In the genomic region with DNA sequence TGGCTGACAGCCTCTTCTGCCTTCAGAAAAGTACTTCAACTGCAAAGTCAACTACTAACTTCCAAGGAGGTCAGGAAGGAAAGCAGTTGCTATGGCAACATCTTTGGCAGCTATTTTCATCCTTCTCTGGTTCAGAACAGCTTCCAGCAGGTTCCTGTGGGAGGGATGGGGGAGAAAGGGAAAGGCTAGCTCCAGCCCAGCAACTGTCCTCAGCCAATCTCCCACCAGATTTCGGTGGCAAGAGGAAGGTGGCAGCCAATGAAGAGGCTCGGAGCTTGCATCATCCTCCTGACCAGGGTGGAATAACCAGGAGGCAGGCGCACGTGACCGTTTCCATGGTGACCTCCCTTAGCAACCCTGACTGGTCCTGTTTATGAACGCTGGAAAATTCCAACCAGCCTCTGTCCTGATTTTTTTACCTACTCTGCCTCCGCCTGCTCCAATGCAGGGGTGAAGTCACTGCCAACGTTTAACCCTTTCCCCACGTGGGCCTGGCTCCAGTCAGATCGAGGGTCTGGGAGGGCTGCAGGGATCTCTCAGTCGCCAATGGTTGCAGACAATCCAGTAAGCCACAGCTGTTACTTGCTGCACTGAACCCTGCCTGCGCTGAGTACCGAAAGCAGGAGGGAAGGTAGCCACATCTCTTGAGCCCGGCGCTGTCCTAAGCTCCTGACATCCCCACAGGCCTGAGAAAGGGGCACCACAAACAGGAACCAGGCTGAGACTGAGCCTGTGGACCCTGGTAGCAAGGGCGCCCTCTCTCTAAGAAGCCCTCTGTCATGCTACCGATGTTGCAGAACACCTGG, we compare ENCODE assay signal across 8 cellular contexts. TPM values are rescaled to one million over a fixed set of nuclear protein-coding genes. Genes with fewer than 3 reads are reported as not detected.
DNase-seq lines count a peak whose midpoint lies in the region; ATAC-seq and TF ChIP-seq lines count a peak whose summit lies in the region.

No MANE protein-coding gene starts in this region.

- no peak for TF ChIP-seq CTCF in fibroblast of the aortic adventitia (IDR thresholded peaks at IDR 0.05; ENCODE audit: insufficient read depth, low read length)

- DNase-seq in G401 (ENCODE audit: low spot score) (peak; percentile 100), NCI-H2227 (lab: John Stamatoyannopoulos, UW; ENCODE audit: unreplicated experiment) (peak; percentile 99), fibroblast of the aortic adventitia (ENCODE audit: low read depth) (peak; percentile 100), ureter (ENCODE audit: low spot score) (peak; percentile 100)
- DNase-seq in activated CD4-positive, CD25-positive, alpha-beta regulatory T cell treated with anti-CD3 and anti-CD28 coated beads, Interleukin-2, amount 50 U/mL, for 72 hours = peak; percentile 54

- peaks cover 0 to 41% of the 10 kb centered on the region in 2 donors for H3K36me3 ChIP-seq in muscle layer of duodenum (ENCODE audit: control insufficient read depth in 1 of 2, insufficient read depth in 2 of 2, low read length in 2 of 2)

- in situ Hi-C loops in G401 (cut with HindIII; ENCODE audit: low sequenced_read_pairs) = no loop called here

- H3K4me1 ChIP-seq in muscle layer of duodenum (ENCODE audit: control insufficient read depth in 1 of 2, insufficient read depth in 2 of 2, low read length in 2 of 2) = peaks cover 53 to 60% of the 10 kb centered on the region in 2 donors

- peak overlapping the region; percentile 32 for H3K4me3 ChIP-seq in fibroblast of the aortic adventitia (ENCODE audit: low read depth, low read length)
- H3K4me3 ChIP-seq in muscle layer of duodenum (ENCODE audit: low read depth in 1 of 2, low read length in 2 of 2) = peak overlapping the region; percentile 32 to 34

- ATAC-seq in HG02852 (IDR thresholded peaks at IDR 0.05; ENCODE audit: unreplicated experiment) = peak; percentile 54
- no peak for ATAC-seq in HG03196 (IDR thresholded peaks at IDR 0.05; ENCODE audit: unreplicated experiment)

- no peaks in the 10 kb centered on the region for H3K9me3 ChIP-seq in muscle layer of duodenum (ENCODE audit: control insufficient read depth in 1 of 2, low read length in 2 of 2)

- H3K27me3 ChIP-seq in muscle layer of duodenum (ENCODE audit: low read depth, low read length) = no peaks in the 10 kb centered on the region

- peak overlapping the region; percentile 98 for H3K27ac ChIP-seq in muscle layer of duodenum (ENCODE audit: low read length)

RNA-seq across cellular contexts. Expression of a gene that starts 11.2 kb away (rescaled TPM):
- total RNA-seq in G401 (2014; rRNA removed; shearing (Covaris generic)) = 166 and 288 TPM in 2 replicates
- total RNA-seq in fibroblast of the aortic adventitia (ENCODE audit: low replicate concordance) = 10,787 and 27,374 TPM in 2 replicates
- 19,443 TPM for total RNA-seq in ureter

RNA-seq across cellular contexts. Expression of a gene that starts 37.2 kb away (rescaled TPM):
- 77.6 and 80.4 TPM in 2 replicates for total RNA-seq in G401 (2014; rRNA removed; shearing (Covaris generic))
- total RNA-seq in fibroblast of the aortic adventitia (ENCODE audit: low replicate concordance) (32.1 and 76.8 TPM in 2 replicates), ureter (62.9 TPM)

Comparison
In these comparisons a context has a peak if more than half of its experiments do, and no peak if none do; other contexts are left out.
1. RNA of a gene that starts 11.2 kb away (total RNA-seq): 19,443 TPM in ureter (single experiment) and 10,787 to 27,374 TPM in fibroblast of the aortic adventitia; 166 to 288 TPM in G401; every median in the first group is over 10 times any median in the second.
2. Peak in every context shown above with its lines, with median percentiles within 50 percentile points of each other: DNase-seq.